ENCODE assay signal across 8 cellular contexts in the genomic region with DNA sequence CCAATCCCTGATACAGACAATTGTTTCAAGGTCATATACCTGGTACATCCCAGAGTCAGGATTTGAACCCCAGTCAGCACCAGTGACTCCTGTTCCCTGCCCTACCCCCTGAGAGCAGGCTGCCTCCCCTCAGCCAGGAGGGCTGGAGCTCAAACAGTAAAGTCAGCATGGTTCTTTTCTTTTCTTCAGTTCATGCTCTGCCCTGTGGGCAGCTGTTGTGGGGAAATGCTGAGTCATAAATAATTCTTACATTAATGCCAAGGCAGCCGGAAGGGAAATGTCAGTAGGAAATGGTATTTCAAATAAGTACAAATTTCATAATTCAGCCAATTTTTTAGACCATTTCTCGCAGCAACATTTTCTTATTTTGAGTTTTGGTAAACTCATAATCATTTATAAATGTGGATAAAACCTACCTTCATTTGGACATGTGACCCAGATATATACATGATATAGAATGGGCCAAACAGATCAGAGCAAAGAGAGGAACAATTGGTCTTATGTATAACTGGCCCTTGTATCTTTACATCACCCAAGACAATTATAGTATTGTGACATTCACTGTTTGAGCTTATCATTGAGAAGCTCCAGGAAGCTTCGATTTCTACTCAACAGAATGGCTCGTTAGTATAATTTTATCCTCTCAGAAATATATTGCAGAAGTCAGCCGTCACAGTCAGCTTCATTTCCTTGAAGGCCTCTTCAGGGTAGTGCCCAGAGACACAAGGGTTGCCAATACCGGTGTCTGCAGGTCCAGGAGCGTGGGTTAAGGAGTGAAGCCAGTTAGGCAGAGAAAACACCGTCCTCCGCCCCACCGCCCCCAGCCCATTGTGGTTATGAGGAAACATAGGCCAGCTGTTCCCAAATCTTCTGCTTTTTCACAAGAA.
DNase-seq lines count a peak whose midpoint lies in the region; ATAC-seq and TF ChIP-seq lines count a peak whose summit lies in the region.

No MANE protein-coding gene starts in this region.

- peak overlapping the region; percentile 40 to 75 for H3K27ac ChIP-seq in coronary artery

- peak; percentile 34 for ATAC-seq in GM21447 (IDR thresholded peaks at IDR 0.05; ENCODE audit: unreplicated experiment)

- H3K4me3 ChIP-seq in coronary artery: no peak overlapping the region

- TF ChIP-seq CTCF in coronary artery (IDR thresholded peaks at IDR 0.05): no peak

- DNase-seq in AG20443 (ENCODE audit: low spot score) (peak; percentile 68), NOMO-1 (lab: John Stamatoyannopoulos, UW; ENCODE audit: unreplicated experiment in 2 of 2) (peak; percentile 74 to 94), coronary artery (ENCODE audit: low spot score) (no peak), non-pigmented ciliary epithelial cell (ENCODE audit: low read depth) (peak; percentile 47), OCI-M2 (lab: John Stamatoyannopoulos, UW; ENCODE audit: unreplicated experiment) (no peak), DMS114 treated with DMSO at 0.1 percent for 48 hours (lab: John Stamatoyannopoulos, UW; ENCODE audit: unreplicated experiment) (no peak), NCI-H2107 treated with DMSO at 0.1 percent for 48 hours (lab: John Stamatoyannopoulos, UW; ENCODE audit: unreplicated experiment) (no peak)

Comparison
In these comparisons a context has a peak if more than half of its experiments do, and no peak if none do; other contexts are left out.
1. DNase-seq: peak in AG20443 (single experiment), NOMO-1 (2 of 2) and non-pigmented ciliary epithelial cell (single experiment); none in coronary artery (single experiment), OCI-M2 (single experiment), DMS114 treated with DMSO at 0.1 percent for 48 hours (single experiment) and NCI-H2107 treated with DMSO at 0.1 percent for 48 hours (single experiment).